In genomic region chr17:41665566-41666335, GRCh38 we compare ENCODE assay signal across 8 cellular contexts. TPM values are rescaled to one million over a fixed set of nuclear protein-coding genes. Genes with fewer than 3 reads are reported as not detected.
DNase-seq lines count a peak whose midpoint lies in the region; TF ChIP-seq lines count a peak whose summit lies in the region.

No MANE protein-coding gene starts in this region.

- peak overlapping the region; percentile 72 for H3K4me3 ChIP-seq in DOHH2 (ENCODE audit: low read length)
- H3K4me3 ChIP-seq in fibroblast of villous mesenchyme (ENCODE audit: low read depth, low read length), result peak overlapping the region; percentile 53
- H3K4me3 ChIP-seq in stomach, result peak overlapping the region; percentile 49 to 54 (median 51)

- H3K27ac ChIP-seq in DOHH2 (ENCODE audit: low read depth, low read length) (peak overlapping the region; percentile 78), RWPE1 (peak overlapping the region; percentile 100), stomach (peak overlapping the region; percentile 78 to 88 (median 86))

- peak overlapping the region; percentile 83 for H3K4me3 Mint-ChIP-seq in neural crest cell

- no peaks in the 10 kb centered on the region for H3K79me2 ChIP-seq in DOHH2 (ENCODE audit: control insufficient read depth, low read length)

- no peaks in the 10 kb centered on the region for H4K20me1 ChIP-seq in DOHH2 (ENCODE audit: control insufficient read depth, insufficient read depth, low read depth, low read length)

- TF ChIP-seq CTCF in DOHH2 (IDR thresholded peaks at IDR 0.05; ENCODE audit: low read depth, low read length, poor library complexity, severe bottlenecking) (peak; percentile 94), RWPE1 (conservative IDR thresholded peaks at IDR 0.05; ENCODE audit: low read depth) (peak; percentile 93), fibroblast of villous mesenchyme (IDR thresholded peaks at IDR 0.05; ENCODE audit: insufficient read depth, low read depth, low read length) (peak; percentile 90), neural crest cell (conservative IDR thresholded peaks at IDR 0.05) (peak; percentile 98), stomach (IDR thresholded peaks at IDR 0.05) (peak in 6 of 7 experiments; percentile 18 to 96 (median 92))

- peaks cover 15% of the 10 kb centered on the region for H3K4me1 Mint-ChIP-seq in neural crest cell

- peak; percentile 73 for DNase-seq in H4 (ENCODE audit: low spot score)
- DNase-seq in LoVo (ENCODE audit: low spot score), result peak; percentile 88
- DNase-seq in RWPE1 (ENCODE audit: low spot score), result peak; percentile 98
- peak; percentile 86 for DNase-seq in activated effector memory CD4-positive, alpha-beta T cell treated with Interleukin-2 at 50 U/mL for 16 hours
- DNase-seq in fibroblast of villous mesenchyme (ENCODE audit: low read depth), result peak; percentile 78
- DNase-seq in neural crest cell (ENCODE audit: low read depth, low spot score), result peak; percentile 90
- peak; percentile 93 for DNase-seq in stomach

- TF ChIP-seq POLR2A in stomach (IDR thresholded peaks at IDR 0.05), result no peak

- POLR2A ChIA-PET in RWPE1 (lab: Yijun Ruan, JAX; ENCODE audit: low non-redundant PET), result interaction anchor here (0.5 to 0.6 kb wide), 2 partner anchors 124 to 836 kb away, joined by 3 to 5 read pairs; no protein-coding TSS in a partner anchor

- no peaks in the 10 kb centered on the region for H3K9me3 Mint-ChIP-seq in neural crest cell

- H3F3A ChIP-seq in DOHH2 (ENCODE audit: control insufficient read depth, insufficient read depth), result no peaks in the 10 kb centered on the region; the same call in 1 of the 2 replicates

- no peaks in the 10 kb centered on the region for H3K36me3 ChIP-seq in DOHH2 (ENCODE audit: control insufficient read depth, low read length)
- H3K36me3 ChIP-seq in stomach, result no peaks in the 10 kb centered on the region

- peaks cover 32% of the 10 kb centered on the region for H3K27me3 Mint-ChIP-seq in neural crest cell (ENCODE audit: low read depth)

- H3K27me3 ChIP-seq in DOHH2 (ENCODE audit: control insufficient read depth, low read length) (no peaks in the 10 kb centered on the region), stomach (no peaks in the 10 kb centered on the region)

- intact Hi-C loops in stomach (cut with DNase I; ENCODE audit: low total_unique reads), result loop anchor here (10.0 kb wide), 1 partner anchor 861 kb away; no protein-coding TSS in a partner anchor

- no peaks in the 10 kb centered on the region for H3K36me3 Mint-ChIP-seq in neural crest cell (ENCODE audit: low read depth)

- CTCF ChIA-PET in RWPE1 (lab: Yijun Ruan, JAX), result interaction anchor here (0.6 to 8.2 kb wide), 20 partner anchors 10 to 814 kb away, joined by 3 to 321 read pairs (median 4); partner anchors contain the start of genes EIF1, KRT17 and KRTAP4-5

- 2 to 5% (median 3%) methylated on average over 15 to 40 of the region's 40 CpGs for WGBS in stomach, 5 donors

- H3K4me2 ChIP-seq in DOHH2 (ENCODE audit: low read length), result peak overlapping the region; percentile 77

- H3K4me1 ChIP-seq in DOHH2 (ENCODE audit: control insufficient read depth, low read length), result peaks cover 35% of the 10 kb centered on the region
- H3K4me1 ChIP-seq in stomach, result peaks cover 22 to 41% (median 25%) of the 10 kb centered on the region in 4 donors

- no peaks in the 10 kb centered on the region for H3K9me2 ChIP-seq in DOHH2 (replicated peaks; ENCODE audit: control insufficient read depth, low read length)

- no peak for TF ChIP-seq EP300 in stomach (IDR thresholded peaks at IDR 0.05)

- peak overlapping the region; percentile 90 for H3K27ac Mint-ChIP-seq in neural crest cell (ENCODE audit: unreplicated experiment)

- H3K9me3 ChIP-seq in DOHH2 (ENCODE audit: control insufficient read depth, insufficient read depth, low read length), result no peaks in the 10 kb centered on the region
- H3K9me3 ChIP-seq in stomach, result no peaks in the 10 kb centered on the region

RNA-seq across cellular contexts. Expression of gene EIF1, which starts 22.9 kb away (rescaled TPM):
- total RNA-seq in H4 (2014; rRNA removed; shearing (Covaris generic)), result 86.6 and 90.0 TPM in 2 replicates
- total RNA-seq in fibroblast of villous mesenchyme (82.5 and 85.5 TPM in 2 replicates), neural crest cell (617 and 620 TPM in 2 replicates), stomach (100 to 1,000 TPM in 3 of 5 donors, 10 to 100 TPM in 2; 62.4 to 255 (median 187) TPM)
- 100 to 1,000 TPM; 333 to 972 (median 834) TPM for polyA plus RNA-seq in stomach

RNA-seq across cellular contexts. Expression of gene KRT17, which starts 41.4 kb away (rescaled TPM):
- 81.4 and 83.8 TPM in 2 replicates for total RNA-seq in H4 (2014; rRNA removed; shearing (Covaris generic))
- 6.1 and 14.7 TPM in 2 replicates for total RNA-seq in fibroblast of villous mesenchyme
- total RNA-seq in neural crest cell, result not detected in 2 replicates
- 10 to 100 TPM in 2 of 5 donors, 1 to 10 TPM in 2, not detected in 1; 1.6 to 13.6 (median 8.1) TPM for total RNA-seq in stomach
- polyA plus RNA-seq in stomach, result 10 to 100 TPM in 1 of 3 donors, 1 to 10 TPM in 2; 2.0 to 14.2 (median 6.0) TPM

RNA-seq across cellular contexts. Expression of gene GAST, which starts 46.4 kb away (rescaled TPM):
- total RNA-seq in H4 (2014; rRNA removed; shearing (Covaris generic)), result not detected in 2 replicates
- not detected in 2 replicates for total RNA-seq in fibroblast of villous mesenchyme
- not detected in 2 replicates for total RNA-seq in neural crest cell
- 10 to 100 TPM in 1 of 5 donors, not detected in 4; 32.7 TPM for total RNA-seq in stomach
- polyA plus RNA-seq in stomach, result 1 to 10 TPM in 1 of 3 donors, not detected in 2; 1.3 TPM

RNA-seq across cellular contexts. Expression of gene KRT16, which starts 53.2 kb away (rescaled TPM):
- 2.5 and 3.2 TPM in 2 replicates for total RNA-seq in H4 (2014; rRNA removed; shearing (Covaris generic))
- not detected in 2 replicates for total RNA-seq in fibroblast of villous mesenchyme
- not detected in 2 replicates for total RNA-seq in neural crest cell
- total RNA-seq in stomach, result 1 to 10 TPM in 1 of 5 donors, not detected in 4; 1.1 TPM
- 10 to 100 TPM in 1 of 3 donors, 1 to 10 TPM in 1, not detected in 1; 1.3 to 32.8 TPM for polyA plus RNA-seq in stomach

Comparison
In these comparisons a context has a peak if more than half of its experiments do, and no peak if none do; other contexts are left out.
1. Peak in every context shown above with its lines: DNase-seq, H3K4me3 ChIP-seq and H3K27ac ChIP-seq.